ENCODE assay signal across 17 cellular contexts in genomic region chr22:31897842-31898241, GRCh38. TPM values are rescaled to one million over a fixed set of nuclear protein-coding genes. Genes with fewer than 3 reads are reported as not detected.
DNase-seq lines count a peak whose midpoint lies in the region; ATAC-seq lines count a peak whose summit lies in the region.
"Had no signal": no experiment of that assay in that cellular context is flagged by ENCODE, and none has a peak within 500 bp of the region (broad histone marks: within the 10 kb centered on the region; RNA-seq: fewer than 3 reads in every experiment).

No MANE protein-coding gene starts in this region.

- no peak overlapping the region for H4K8ac ChIP-seq in neuronal stem cell (ENCODE audit: low read depth, low read length)

- H2BK12ac ChIP-seq in neuronal stem cell (ENCODE audit: low read length): no peak overlapping the region

- no CpG with 5 or more reads among the region's 7 CpGs for WGBS in neuronal stem cell (ENCODE audit: extremely low coverage in 2 of 2, insufficient read length in 2 of 2, insufficient replicate concordance in 1 of 2), 2 donors

- H3K14ac ChIP-seq in neuronal stem cell (ENCODE audit: low read length): no peak overlapping the region

- peak overlapping the region; percentile 25 for H2AFZ ChIP-seq in neuronal stem cell (ENCODE audit: low read length)
- H2AFZ ChIP-seq: PC-9 had no signal

- no peak overlapping the region for H2BK5ac ChIP-seq in neuronal stem cell (ENCODE audit: low read length)

- ATAC-seq in GM21367 (IDR thresholded peaks at IDR 0.05; ENCODE audit: unreplicated experiment) (no peak), HG02763 (IDR thresholded peaks at IDR 0.05; ENCODE audit: unreplicated experiment) (no peak)
- ATAC-seq: mucosa of descending colon had no signal

- H3K4me1 ChIP-seq in adipocyte (ENCODE audit: control insufficient read depth, insufficient read depth, low read length) (peaks cover 8% of the 10 kb centered on the region), neuronal stem cell (ENCODE audit: control insufficient read depth in 2 of 2, insufficient read depth in 1 of 2, low read depth in 1 of 2, low read length in 2 of 2) (peaks cover 11 to 34% of the 10 kb centered on the region in 2 donors)
- H3K4me1 ChIP-seq: vagina had no signal

- DNase-seq in EH (ENCODE audit: low read depth): peak; percentile 66
- peak; percentile 21 for DNase-seq in adipocyte (ENCODE audit: low read depth)
- DNase-seq in globus pallidus (ENCODE audit: low spot score): peak; percentile 47
- DNase-seq in neuronal stem cell (ENCODE audit: low spot score): no peak
- DNase-seq in NCI-H2029 treated with DMSO at 0.1 percent for 48 hours (lab: John Stamatoyannopoulos, UW): no peak
- no peak for DNase-seq in NCI-H82 (lab: John Stamatoyannopoulos, UW)
- DNase-seq: activated CD4-positive, alpha-beta memory T cell treated with anti-CD3 and anti-CD28 coated beads, Interleukin-2, amount 10 ng/mL, durations not matched to agents 7 days and 5 days; cerebellar nuclear complex; mucosa of descending colon; NCI-H187; NCI-H510A treated with DMSO at 0.1 percent for 48 hours; PC-9; stimulated activated CD4-positive, alpha-beta T cell treated with anti-CD3 and anti-CD28 coated beads, Interleukin-12 subunit alpha, Interleukin-12 subunit beta, amount 100 ng/mL, for 4 hours had no signal

- no peak overlapping the region for H3K4ac ChIP-seq in neuronal stem cell (ENCODE audit: low read length)

- no peak overlapping the region for H4K91ac ChIP-seq in neuronal stem cell (ENCODE audit: low read depth, low read length, poor library complexity)

- H2BK15ac ChIP-seq in neuronal stem cell (ENCODE audit: low read length): no peak overlapping the region

- no peaks in the 10 kb centered on the region for H3K9me3 ChIP-seq in adipocyte (ENCODE audit: control insufficient read depth, low read length)
- no peaks in the 10 kb centered on the region for H3K9me3 ChIP-seq in neuronal stem cell (replicated peaks in 1 of 2; ENCODE audit: control insufficient read depth in 2 of 2, insufficient read depth in 1 of 2, low read depth in 1 of 2, low read length in 2 of 2)
- H3K9me3 ChIP-seq: mucosa of descending colon, vagina had no signal

- H2AK5ac ChIP-seq in neuronal stem cell (ENCODE audit: low read depth, low read length): no peak overlapping the region

- no peak overlapping the region for H3K27ac ChIP-seq in neuronal stem cell (replicated peaks; ENCODE audit: low read length)
- H3K27ac ChIP-seq: PC-9, SK-N-MC, vagina had no signal

- no peak overlapping the region for H3K23ac ChIP-seq in neuronal stem cell (ENCODE audit: low read depth, low read length, poor library complexity)

- H3K4me3 ChIP-seq in adipocyte (ENCODE audit: low read length) (no peak overlapping the region), neuronal stem cell (ENCODE audit: low read length in 2 of 2) (no peak overlapping the region)
- H3K4me3 ChIP-seq: mucosa of descending colon, PC-9, SK-N-MC, vagina had no signal

- H3K9ac ChIP-seq in adipocyte (ENCODE audit: low read length) (no peak overlapping the region), neuronal stem cell (ENCODE audit: low read depth, low read length, poor library complexity) (no peak overlapping the region)

- H3K18ac ChIP-seq in neuronal stem cell (ENCODE audit: low read length): no peak overlapping the region

- H3K79me1 ChIP-seq in neuronal stem cell (ENCODE audit: low read depth, low read length): no peaks in the 10 kb centered on the region

- no peak overlapping the region for H3K4me2 ChIP-seq in neuronal stem cell (ENCODE audit: insufficient read depth, low read length, poor library complexity, severe bottlenecking)
- H3K4me2 ChIP-seq: PC-9 had no signal

- no peak overlapping the region for H2BK120ac ChIP-seq in neuronal stem cell (ENCODE audit: low read depth, low read length)

- no peaks in the 10 kb centered on the region for H3K27me3 ChIP-seq in adipocyte (replicated peaks; ENCODE audit: control insufficient read depth, insufficient read depth, low read length)
- no peaks in the 10 kb centered on the region for H3K27me3 ChIP-seq in neuronal stem cell (ENCODE audit: control insufficient read depth in 3 of 3, insufficient read depth in 3 of 3, low read depth in 1 of 3, low read length in 3 of 3)
- H3K27me3 ChIP-seq: vagina had no signal

- H3K36me3 ChIP-seq in adipocyte (ENCODE audit: control insufficient read depth, insufficient read depth, low read length, severe bottlenecking) (peaks cover 37% of the 10 kb centered on the region), neuronal stem cell (replicated peaks in 1 of 2; ENCODE audit: control insufficient read depth in 2 of 2, insufficient read depth in 2 of 2, low read length in 2 of 2) (peaks cover 5 to 50% of the 10 kb centered on the region in 2 donors)

RNA-seq across cellular contexts. Expression of gene YWHAH, which starts 46.5 kb away (rescaled TPM):
- 100.0 TPM for polyA plus RNA-seq in neuronal stem cell (2013, experiment 1 of 2)
- 101 TPM for polyA plus RNA-seq in neuronal stem cell (2013, experiment 2 of 2)

Comparison
In these comparisons a context has a peak if more than half of its experiments do, and no peak if none do; other contexts are left out.
1. DNase-seq: peak in EH (single experiment), adipocyte (single experiment) and globus pallidus (single experiment); none in neuronal stem cell (single experiment), NCI-H2029 treated with DMSO at 0.1 percent for 48 hours (single experiment) and NCI-H82 (single experiment).